In genomic region chr7:100369105-100369504, GRCh38 we compare ENCODE assay signal across 8 cellular contexts. TPM values are rescaled to one million over a fixed set of nuclear protein-coding genes. Genes with fewer than 3 reads are reported as not detected.
DNase-seq lines count a peak whose midpoint lies in the region; ATAC-seq and TF ChIP-seq lines count a peak whose summit lies in the region.

No MANE protein-coding gene starts in this region.

- no peak for TF ChIP-seq CTCF in left ventricle myocardium inferior (IDR thresholded peaks at IDR 0.05; ENCODE audit: borderline replicate concordance)

- peak; percentile 49 for TF ChIP-seq POLR2A in GM18951 (IDR thresholded peaks at IDR 0.05; ENCODE audit: extremely low read depth, insufficient read depth, insufficient read length)

- ATAC-seq in HG02852 (IDR thresholded peaks at IDR 0.05; ENCODE audit: unreplicated experiment) = peak; percentile 55

- WGBS in thymus = 26% methylated on average over 6 of the region's 6 CpGs

- no peak overlapping the region for H3K4me3 ChIP-seq in left ventricle myocardium inferior
- no peak overlapping the region for H3K4me3 ChIP-seq in thymus (ENCODE audit: low read length)

- H3K4me1 ChIP-seq in left ventricle myocardium inferior (peaks cover 8% of the 10 kb centered on the region), thymus (ENCODE audit: control insufficient read depth, insufficient read depth, low read length) (no peaks in the 10 kb centered on the region)

- in situ Hi-C loops in GM18951 (cut with MboI; ENCODE audit: low sequenced_read_pairs, unreplicated experiment) = no loop called here

- H3K36me3 ChIP-seq in left ventricle myocardium inferior = peaks cover 22% of the 10 kb centered on the region
- peaks cover 25% of the 10 kb centered on the region for H3K36me3 ChIP-seq in thymus (ENCODE audit: control insufficient read depth, insufficient read depth)

- intact Hi-C loops in left ventricle myocardium inferior (cut with micrococcal nuclease) = no loop called here

- H3K27ac ChIP-seq in left ventricle myocardium inferior (replicated peaks) (peak overlapping the region; percentile 59), thymus (ENCODE audit: low read depth) (peak overlapping the region; percentile 22)

- no peaks in the 10 kb centered on the region for H3K9me3 ChIP-seq in left ventricle myocardium inferior (replicated peaks)
- no peaks in the 10 kb centered on the region for H3K9me3 ChIP-seq in thymus (ENCODE audit: control insufficient read depth)

- H3K27me3 ChIP-seq in left ventricle myocardium inferior (ENCODE audit: low read depth) (no peaks in the 10 kb centered on the region), thymus (ENCODE audit: control insufficient read depth, insufficient read depth) (no peaks in the 10 kb centered on the region)

- DNase-seq in OCI-M1 (lab: John Stamatoyannopoulos, UW) = peak; percentile 99
- peak; percentile 61 for DNase-seq in left ventricle myocardium inferior
- DNase-seq in iPS-NIHi7 (ENCODE audit: extremely low spot score) = no peak
- DNase-seq in activated naive CD4-positive, alpha-beta T cell (lab: John Stamatoyannopoulos, UW) = no peak
- DNase-seq in NCI-H748 treated with DMSO at 0.1 percent for 48 hours (lab: John Stamatoyannopoulos, UW) = no peak

RNA-seq across cellular contexts. Expression of gene PILRA, which starts 4.2 kb away (rescaled TPM):
- total RNA-seq in left ventricle myocardium inferior = 2.0 TPM
- polyA plus RNA-seq in thymus = 12.2 TPM

RNA-seq across cellular contexts. Expression of gene PILRB, which starts 11.2 kb away (rescaled TPM):
- total RNA-seq in left ventricle myocardium inferior = 10.6 TPM
- polyA plus RNA-seq in thymus = 128 TPM

RNA-seq across cellular contexts. Expression of gene ZCWPW1, which starts 59.4 kb away (rescaled TPM):
- total RNA-seq in left ventricle myocardium inferior = 4.6 TPM
- polyA plus RNA-seq in thymus = 33.9 TPM

Comparison
In these comparisons a context has a peak if more than half of its experiments do, and no peak if none do; other contexts are left out.
1. DNase-seq: peak in OCI-M1 (single experiment) and left ventricle myocardium inferior (single experiment); none in iPS-NIHi7 (single experiment), activated naive CD4-positive, alpha-beta T cell (0 of 4) and NCI-H748 treated with DMSO at 0.1 percent for 48 hours (single experiment).